26 cellular contexts compared by ENCODE assay signal in genomic region chr1:55970711-55971110, GRCh38.
DNase-seq lines count a peak whose midpoint lies in the region; ATAC-seq and TF ChIP-seq lines count a peak whose summit lies in the region.
"Had no signal": no experiment of that assay in that cellular context is flagged by ENCODE, and none has a peak within 500 bp of the region (broad histone marks: within the 10 kb centered on the region; RNA-seq: fewer than 3 reads in every experiment).

No MANE protein-coding gene starts in this region.

- no peak overlapping the region for H2BK5ac ChIP-seq in trophoblast cell (ENCODE audit: low read depth, low read length, poor library complexity)

- no peak overlapping the region for H2BK12ac ChIP-seq in trophoblast cell (ENCODE audit: low read length)

- H2BK120ac ChIP-seq in trophoblast cell (ENCODE audit: insufficient read depth, low read length, poor library complexity) = no peak overlapping the region

- H3K27me3 Mint-ChIP-seq in HFFc6 (ENCODE audit: insufficient read depth) = no peaks in the 10 kb centered on the region

- no peak overlapping the region for H3K4me3 Mint-ChIP-seq in HFFc6
- H3K4me3 Mint-ChIP-seq: activated B cell treated with CpG ODN at 0.5 μM for 24 hours; activated naive CD8-positive, alpha-beta T cell treated with anti-CD3 and anti-CD28 coated beads, Interleukin-2, amount 50 U/mL, for 24 hours; B cell; dendritic cell treated with granulocyte-macrophage colony-stimulating factor and Interleukin-4, amounts not matched to agents 40 ng/mL and 50 ng/mL, for 4 days had no signal

- no peak overlapping the region for H3K23ac ChIP-seq in trophoblast cell (ENCODE audit: low read length)

- H3K14ac ChIP-seq in trophoblast cell (ENCODE audit: low read length) = no peak overlapping the region

- H3K9me3 ChIP-seq in trophoblast cell (ENCODE audit: insufficient read depth, low read depth, low read length) = no peaks in the 10 kb centered on the region
- H3K9me3 ChIP-seq: mucosa of descending colon, thoracic aorta had no signal

- H4K12ac ChIP-seq in trophoblast cell (ENCODE audit: low read depth, low read length) = no peak overlapping the region

- no peaks in the 10 kb centered on the region for H3K36me3 Mint-ChIP-seq in HFFc6 (ENCODE audit: low read depth)

- POLR2A ChIA-PET in BJ (lab: Charles Lee) = no interaction called here

- H3K36me3 ChIP-seq in BJ (ENCODE audit: control insufficient read depth, insufficient read depth, low read length) (no peaks in the 10 kb centered on the region), trophoblast cell (ENCODE audit: control insufficient read depth in 1 of 2, insufficient read depth in 2 of 2, low read length in 2 of 2) (peaks cover 0 to 2% of the 10 kb centered on the region in 2 experiments)
- H3K36me3 ChIP-seq: cardiac muscle cell, thoracic aorta had no signal

- no peak overlapping the region for H3K4ac ChIP-seq in trophoblast cell (ENCODE audit: low read depth, low read length)

- CTCF ChIA-PET in BJ (lab: Yijun Ruan, JAX) = interaction anchor here (0.6 to 1.3 kb wide), 5 partner anchors 30 to 606 kb away, joined by 3 read pairs; no protein-coding TSS in a partner anchor

- no peaks in the 10 kb centered on the region for H3K27me3 ChIP-seq in BJ (ENCODE audit: control insufficient read depth, insufficient read depth, low read length)
- no peaks in the 10 kb centered on the region for H3K27me3 ChIP-seq in trophoblast cell (ENCODE audit: insufficient read depth, low read length)
- H3K27me3 ChIP-seq: cardiac muscle cell, foreskin keratinocyte had no signal

- H3K27ac Mint-ChIP-seq in HFFc6 = no peak overlapping the region
- H3K27ac Mint-ChIP-seq: activated B cell treated with CpG ODN at 0.5 μM for 24 hours; activated naive CD8-positive, alpha-beta T cell treated with anti-CD3 and anti-CD28 coated beads, Interleukin-2, amount 50 U/mL, for 24 hours; B cell; dendritic cell treated with granulocyte-macrophage colony-stimulating factor and Interleukin-4, amounts not matched to agents 40 ng/mL and 50 ng/mL, for 4 days had no signal

- peaks cover 4% of the 10 kb centered on the region for H3K9me3 Mint-ChIP-seq in HFFc6
- H3K9me3 Mint-ChIP-seq: activated B cell treated with CpG ODN at 0.5 μM for 24 hours; activated naive CD8-positive, alpha-beta T cell treated with anti-CD3 and anti-CD28 coated beads, Interleukin-2, amount 50 U/mL, for 24 hours; dendritic cell treated with granulocyte-macrophage colony-stimulating factor and Interleukin-4, amounts not matched to agents 40 ng/mL and 50 ng/mL, for 4 days had no signal

- no peaks in the 10 kb centered on the region for H3K79me2 ChIP-seq in trophoblast cell (ENCODE audit: control insufficient read depth, insufficient read depth, low read length, poor library complexity)

- no peak overlapping the region for H3K4me2 ChIP-seq in trophoblast cell (ENCODE audit: low read length)
- H3K4me2 ChIP-seq: smooth muscle cell had no signal

- no peak for ATAC-seq in GM21737 (IDR thresholded peaks at IDR 0.05; ENCODE audit: unreplicated experiment)
- ATAC-seq in HG02885 (IDR thresholded peaks at IDR 0.05; ENCODE audit: poor library complexity, unreplicated experiment) = no peak
- ATAC-seq in GM21786 (IDR thresholded peaks at IDR 0.05; ENCODE audit: unreplicated experiment) = no peak
- ATAC-seq: activated naive CD8-positive, alpha-beta T cell treated with anti-CD3 and anti-CD28 coated beads, Interleukin-2, amount 50 U/mL, for 24 hours; foreskin keratinocyte; mucosa of descending colon had no signal

- no peak overlapping the region for H2AFZ ChIP-seq in trophoblast cell (ENCODE audit: insufficient read depth, low read length, poor library complexity)

- peak overlapping the region; percentile 86 for H3K27ac ChIP-seq in trophoblast cell (ENCODE audit: low read depth, low read length)
- H3K27ac ChIP-seq: cardiac muscle cell, foreskin keratinocyte, thoracic aorta had no signal

- TF ChIP-seq CTCF in BJ (IDR thresholded peaks at IDR 0.05; ENCODE audit: insufficient read depth, low read depth, low read length) (no peak), HFFc6 (IDR thresholded peaks at IDR 0.05) (no peak)

- H3K4me1 Mint-ChIP-seq in HFFc6 (ENCODE audit: low read depth) = peaks cover 29% of the 10 kb centered on the region
- H3K4me1 Mint-ChIP-seq: activated B cell treated with CpG ODN at 0.5 μM for 24 hours; activated naive CD8-positive, alpha-beta T cell treated with anti-CD3 and anti-CD28 coated beads, Interleukin-2, amount 50 U/mL, for 24 hours; B cell had no signal

- H2AK5ac ChIP-seq in trophoblast cell (ENCODE audit: low read length) = no peak overlapping the region

- peaks cover 5% of the 10 kb centered on the region in 2 experiments for H3K4me1 ChIP-seq in trophoblast cell (ENCODE audit: control insufficient read depth in 1 of 2, insufficient read depth in 2 of 2, low read length in 2 of 2)
- H3K4me1 ChIP-seq: foreskin keratinocyte had no signal

- no peak overlapping the region for H4K91ac ChIP-seq in trophoblast cell (ENCODE audit: low read depth, low read length)

- peaks cover 28% of the 10 kb centered on the region for H3K79me1 ChIP-seq in trophoblast cell (ENCODE audit: low read length)

- H3K4me3 ChIP-seq in BJ (ENCODE audit: low read depth, low read length) (no peak overlapping the region), trophoblast cell (ENCODE audit: low read depth, low read length) (no peak overlapping the region)
- H3K4me3 ChIP-seq: cardiac muscle cell, mucosa of descending colon, smooth muscle cell, thoracic aorta had no signal

- no peak overlapping the region for H3K9ac ChIP-seq in trophoblast cell (ENCODE audit: low read length)

- H3K18ac ChIP-seq in trophoblast cell (ENCODE audit: low read length) = no peak overlapping the region

- DNase-seq in BJ (ENCODE audit: low read depth) (peak; percentile 70), HFFc6 (peak; percentile 11), fibroblast of gingiva (ENCODE audit: low read depth) (peak; percentile 96), trophoblast cell (no peak), T-helper 2 cell (no peak)
- DNase-seq: activated B cell treated with CpG ODN at 0.5 μM for 24 hours; activated CD4-positive, alpha-beta T cell treated with anti-CD3 and anti-CD28 coated beads, Interleukin-2, amount 50 U/mL, for 48 hours; activated effector memory CD4-positive, alpha-beta T cell treated with Interleukin-2 at 50 U/mL for 16 hours; activated naive CD8-positive, alpha-beta T cell treated with anti-CD3 and anti-CD28 coated beads, Interleukin-2, amount 50 U/mL, for 24 hours; DMS79; foreskin keratinocyte; H7; hippocampal formation; mucosa of descending colon; NCI-H146; NCI-H524; stimulated activated CD4-positive, alpha-beta T cell treated with anti-CD3 and anti-CD28 coated beads, Interleukin-4, amount 100 ng/mL, for 1 hour; stimulated activated naive CD4-positive, alpha-beta T cell had no signal

- no peak overlapping the region for H4K8ac ChIP-seq in trophoblast cell (ENCODE audit: low read depth, low read length)

Comparison
In these comparisons a context has a peak if more than half of its experiments do, and no peak if none do; other contexts are left out.
1. DNase-seq: peak in BJ (single experiment), HFFc6 (single experiment) and fibroblast of gingiva (single experiment); none in trophoblast cell (0 of 2) and T-helper 2 cell (0 of 5).